Comparison of ENCODE assay signal across 10 cellular contexts in the genomic region with DNA sequence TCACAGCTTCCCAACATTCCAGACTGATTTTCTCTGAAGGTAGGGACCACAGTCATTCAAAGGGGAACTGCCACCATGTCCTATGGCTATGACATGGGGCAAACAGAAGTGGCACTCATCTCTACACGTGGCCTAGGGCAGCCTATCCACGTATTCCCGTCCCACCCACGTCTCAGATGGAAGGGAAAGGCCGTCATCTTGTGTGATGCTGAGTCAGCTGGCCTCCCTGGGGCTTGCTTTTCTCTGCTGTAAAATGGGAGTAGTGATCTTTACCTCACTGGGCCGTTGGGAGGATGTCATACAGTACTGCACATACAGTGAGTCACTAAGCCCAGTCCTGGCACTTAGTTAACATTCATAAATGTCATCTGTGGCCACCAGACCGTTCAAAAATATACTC.
DNase-seq lines count a peak whose midpoint lies in the region; ATAC-seq and TF ChIP-seq lines count a peak whose summit lies in the region.
"Had no signal": no experiment of that assay in that cellular context is flagged by ENCODE, and none has a peak within 500 bp of the region (broad histone marks: within the 10 kb centered on the region; RNA-seq: fewer than 3 reads in every experiment).

No MANE protein-coding gene starts in this region.

- no peaks in the 10 kb centered on the region for H3K27me3 ChIP-seq in Panc1 (ENCODE audit: control insufficient read depth, insufficient read depth, low read length)

- CTCF ChIA-PET in Panc1 (lab: Charles Lee) = no interaction called here

- peaks cover 2% of the 10 kb centered on the region for H3K36me3 Mint-ChIP-seq in activated naive CD4-positive, alpha-beta T cell treated with anti-CD3 and anti-CD28 coated beads, Interleukin-2, amount 50 U/mL, for 24 hours
- H3K36me3 Mint-ChIP-seq in osteocyte (ENCODE audit: unreplicated experiment) = peaks cover 5% of the 10 kb centered on the region

- H3K4me1 ChIP-seq in Panc1 (ENCODE audit: control insufficient read depth, insufficient read depth, low read length) = peaks cover 43% of the 10 kb centered on the region

- BruUV-seq in Panc1 (replicated peaks; lab: Mats Ljungman, UMichigan) = no TSS peak

- peak overlapping the region; percentile 85 for H3K4me3 Mint-ChIP-seq in activated naive CD4-positive, alpha-beta T cell treated with anti-CD3 and anti-CD28 coated beads, Interleukin-2, amount 50 U/mL, for 24 hours
- H3K4me3 Mint-ChIP-seq in osteocyte (ENCODE audit: unreplicated experiment) = no peak overlapping the region

- H3K4me1 Mint-ChIP-seq in activated naive CD4-positive, alpha-beta T cell treated with anti-CD3 and anti-CD28 coated beads, Interleukin-2, amount 50 U/mL, for 24 hours = peaks cover 98% of the 10 kb centered on the region
- peaks cover 55% of the 10 kb centered on the region for H3K4me1 Mint-ChIP-seq in osteocyte (ENCODE audit: unreplicated experiment)

- in situ Hi-C loops in Panc1 (cut with HindIII; ENCODE audit: low pct_unique_long_range_greater_than_20kb, low sequenced_read_pairs) = no loop called here

- DNase-seq in AG08395 (ENCODE audit: low spot score) (peak; percentile 42), Panc1 (ENCODE audit: low read depth, low spot score) (no peak), osteocyte (ENCODE audit: extremely low spot score, unreplicated experiment) (no peak), AG08396 (ENCODE audit: low spot score) (no peak), HPDE6-E6E7 (ENCODE audit: extremely low spot score) (no peak)
- DNase-seq: DMS153, nucleus accumbens had no signal

- H3K36me3 ChIP-seq in Panc1 (ENCODE audit: control insufficient read depth, insufficient read depth, low read length) = no peaks in the 10 kb centered on the region; the same call in 1 of the 2 replicates

- no peaks in the 10 kb centered on the region for H3K9me3 Mint-ChIP-seq in activated naive CD4-positive, alpha-beta T cell treated with anti-CD3 and anti-CD28 coated beads, Interleukin-2, amount 50 U/mL, for 24 hours
- peaks cover 3% of the 10 kb centered on the region for H3K9me3 Mint-ChIP-seq in osteocyte (ENCODE audit: unreplicated experiment)

- H3K4me3 ChIP-seq in Panc1 (ENCODE audit: low read depth in 2 of 2, low read length in 2 of 2) = no peak overlapping the region

- peak overlapping the region; percentile 96 for H3K27ac Mint-ChIP-seq in activated naive CD4-positive, alpha-beta T cell treated with anti-CD3 and anti-CD28 coated beads, Interleukin-2, amount 50 U/mL, for 24 hours
- peak overlapping the region; percentile 90 for H3K27ac Mint-ChIP-seq in osteocyte (ENCODE audit: unreplicated experiment)

- POLR2A ChIA-PET in Panc1 (lab: Charles Lee) = interaction anchor here (0.6 kb wide), 1 partner anchor 82 kb away, joined by 10 read pairs; no protein-coding TSS in a partner anchor

- TF ChIP-seq CTCF in Panc1 (IDR thresholded peaks at IDR 0.05) (no peak), osteocyte (IDR thresholded peaks at IDR 0.05) (no peak)

- peak overlapping the region; percentile 77 for H3K27ac ChIP-seq in Panc1 (ENCODE audit: low read length)

- no peaks in the 10 kb centered on the region for H3K9me3 ChIP-seq in Panc1 (ENCODE audit: control insufficient read depth, insufficient read depth, low read depth, low read length)

- intact Hi-C loops in Panc1 (cut with micrococcal nuclease; ENCODE audit: unreplicated experiment) = no loop called here

- ATAC-seq in Panc1 (no peak), GM21576 (IDR thresholded peaks at IDR 0.05; ENCODE audit: unreplicated experiment) (no peak), GM21526 (IDR thresholded peaks at IDR 0.05; ENCODE audit: low FRiP score, unreplicated experiment) (no peak)

- no peaks in the 10 kb centered on the region for H3K27me3 Mint-ChIP-seq in activated naive CD4-positive, alpha-beta T cell treated with anti-CD3 and anti-CD28 coated beads, Interleukin-2, amount 50 U/mL, for 24 hours
- H3K27me3 Mint-ChIP-seq in osteocyte (ENCODE audit: unreplicated experiment) = no peaks in the 10 kb centered on the region
